In genomic region chr6:81465859-81466258, GRCh38 we compare ENCODE assay signal across 8 cellular contexts.
DNase-seq lines count a peak whose midpoint lies in the region; ATAC-seq, FAIRE-seq and TF ChIP-seq lines count a peak whose summit lies in the region.

No MANE protein-coding gene starts in this region.

- intact Hi-C loops in HCT116 (cut with micrococcal nuclease) = loop anchor here (5.0 to 10.0 kb wide), 4 partner anchors 224 to 1331 kb away; partner anchors contain the start of gene TENT5A

- TF ChIP-seq POLR2A in HCT116 (IDR thresholded peaks at IDR 0.05; ENCODE audit: borderline replicate concordance, extremely low read depth, insufficient read depth, insufficient read length) = no peak

- peak; percentile 17 for DNase-seq in AG20443 (ENCODE audit: low spot score)
- DNase-seq in HCT116 (ENCODE audit: low read depth, low spot score) = peak; percentile 37
- no peak for DNase-seq in kidney epithelial cell (ENCODE audit: low read depth)
- no peak for DNase-seq in NCI-H1930 (lab: John Stamatoyannopoulos, UW)
- DNase-seq in T-cell = no peak
- no peak for DNase-seq in HuH-7.5 (ENCODE audit: low spot score)
- DNase-seq in HuH-7 (ENCODE audit: low spot score) = no peak

- BruUV-seq in HCT116 (replicated peaks; lab: Mats Ljungman, UMichigan) = no TSS peak

- no peaks in the 10 kb centered on the region for H4K20me1 ChIP-seq in HCT116 (ENCODE audit: insufficient read depth)

- no peak overlapping the region for H3K4me3 ChIP-seq in HCT116 (replicated peaks in 1 of 2; ENCODE audit: low read depth in 1 of 2, low read length in 2 of 2)
- no peak overlapping the region for H3K4me3 ChIP-seq in kidney epithelial cell (ENCODE audit: low read depth, low read length)

- no peaks in the 10 kb centered on the region for H3K79me2 ChIP-seq in HCT116 (ENCODE audit: insufficient read depth, low read length)

- CTCF ChIA-PET in HCT116 (lab: Charles Lee) = interaction anchor here (1.0 to 2.0 kb wide), 7 partner anchors 9 to 860 kb away, joined by 3 to 7 read pairs (median 3); no protein-coding TSS in a partner anchor
- CTCF ChIA-PET in T-cell (lab: Charles Lee) = no interaction called here

- peak; percentile 50 for ATAC-seq in HCT116
- no peak for ATAC-seq in T-cell (replicated peaks in 1 of 4)

- no peaks in the 10 kb centered on the region for H3K4me1 Mint-ChIP-seq in T-cell

- no peaks in the 10 kb centered on the region for H3K36me3 ChIP-seq in HCT116 (ENCODE audit: control insufficient read depth in 1 of 2, insufficient read depth in 2 of 2, low read length in 2 of 2)
- no peaks in the 10 kb centered on the region for H3K36me3 ChIP-seq in kidney epithelial cell (ENCODE audit: control insufficient read depth, insufficient read depth, low read length)

- H3K4me2 ChIP-seq in HCT116 (ENCODE audit: low read length) = no peak overlapping the region

- H2AFZ ChIP-seq in HCT116 (ENCODE audit: low read depth, low read length, poor library complexity, severe bottlenecking) = peak overlapping the region; percentile 32

- peak; percentile 66 for TF ChIP-seq RAD21 in HCT116 (IDR thresholded peaks at IDR 0.05; ENCODE audit: low read depth)

- H3K9me3 Mint-ChIP-seq in T-cell = peaks cover 0 to 10% (median 0%) of the 10 kb centered on the region in 3 donors

- H3K27me3 Mint-ChIP-seq in T-cell = no peaks in the 10 kb centered on the region

- H3K4me1 ChIP-seq in HCT116 (ENCODE audit: control insufficient read depth in 1 of 2, insufficient read depth in 2 of 2, low read length in 2 of 2) = no peaks in the 10 kb centered on the region

- H3K9me3 ChIP-seq in HCT116 (ENCODE audit: control insufficient read depth in 1 of 2, insufficient read depth in 1 of 2, low read depth in 1 of 2, low read length in 2 of 2) = no peaks in the 10 kb centered on the region

- H3K4me3 Mint-ChIP-seq in T-cell = no peak overlapping the region

- peak; percentile 60 to 72 (median 68); a peak in 5 of 6 replicates for TF ChIP-seq CTCF in HCT116 (IDR thresholded peaks at IDR 0.05 in 2 of 3, conservative IDR thresholded peaks at IDR 0.05 in 1 of 3; ENCODE audit: borderline replicate concordance in 1 of 3, insufficient read depth in 1 of 3, low read depth in 2 of 3, low read length in 2 of 3)
- peak; percentile 24 for TF ChIP-seq CTCF in kidney epithelial cell (IDR thresholded peaks at IDR 0.05; ENCODE audit: insufficient read depth, low read length, poor library complexity, severe bottlenecking)

- H3K9ac ChIP-seq in HCT116 (ENCODE audit: low read length) = no peak overlapping the region

- H3K36me3 Mint-ChIP-seq in T-cell = no peaks in the 10 kb centered on the region

- no peak overlapping the region for H3K27ac ChIP-seq in HCT116 (ENCODE audit: low read depth, low read length)

- no peak overlapping the region for H3K27ac Mint-ChIP-seq in T-cell

- peak; percentile 33 for FAIRE-seq in TTC549 (lab: Jason Lieb, UNC)

- RAD21 ChIA-PET in HCT116 (lab: Charles Lee; ENCODE audit: low non-redundant PET in 1 of 2, low total read pairs in 2 of 2, uncharacterized antibody in 2 of 2, unreplicated experiment in 2 of 2) = no interaction called here

- H3K27me3 ChIP-seq in HCT116 (ENCODE audit: insufficient read depth, low read length) = no peaks in the 10 kb centered on the region
- H3K27me3 ChIP-seq in kidney epithelial cell (ENCODE audit: control insufficient read depth, insufficient read depth, low read length) = no peaks in the 10 kb centered on the region

- POLR2A ChIA-PET in HCT116 (lab: Charles Lee) = no interaction called here
- POLR2A ChIA-PET in T-cell (lab: Charles Lee) = no interaction called here

- H3K9me2 ChIP-seq in HCT116 (ENCODE audit: insufficient read depth) = no peaks in the 10 kb centered on the region

TF ChIP-seq in HCT116, 20 proteins besides CTCF, POLR2A, EP300 and RAD21:
- TF ChIP-seq CBX3 (IDR thresholded peaks at IDR 0.05; ENCODE audit: low read depth) = 0 out of 2 replicates have a peak, but pooled peaks have one; percentile 36
- TF ChIP-seq MAX (IDR thresholded peaks at IDR 0.05) = no peak

Comparison
In these comparisons a context has a peak if more than half of its experiments do, and no peak if none do; other contexts are left out.
1. DNase-seq: peak in AG20443 (single experiment) and HCT116 (single experiment); none in kidney epithelial cell (single experiment), NCI-H1930 (0 of 2), T-cell (0 of 34), HuH-7.5 (single experiment) and HuH-7 (single experiment).